In the genomic region with DNA sequence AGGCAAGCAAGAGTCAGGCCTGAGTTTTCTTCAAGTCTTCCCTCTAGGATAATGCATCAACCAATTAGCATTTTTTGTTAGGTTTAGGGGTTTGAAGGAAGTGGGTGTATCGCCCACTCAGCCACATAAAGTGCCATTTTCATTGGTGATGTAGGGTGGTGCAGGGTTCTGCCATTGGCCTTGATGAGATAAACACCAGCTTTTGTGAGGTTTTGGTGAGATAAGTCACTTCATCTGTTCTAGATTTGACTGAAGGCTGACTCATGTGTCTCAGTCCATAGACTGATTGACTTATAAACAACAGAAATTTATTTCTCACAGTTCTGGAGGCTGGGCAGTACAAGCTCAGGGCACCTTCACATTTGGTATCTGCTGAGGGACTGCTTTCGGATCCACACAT, we compare ENCODE assay signal across 17 cellular contexts.
DNase-seq lines count a peak whose midpoint lies in the region; ATAC-seq lines count a peak whose summit lies in the region.
"Had no signal": no experiment of that assay in that cellular context is flagged by ENCODE, and none has a peak within 500 bp of the region (broad histone marks: within the 10 kb centered on the region; RNA-seq: fewer than 3 reads in every experiment).

No MANE protein-coding gene starts in this region.

- H3K4me3 ChIP-seq in aorta (ENCODE audit: low read length in 2 of 2) = no peak overlapping the region
- H3K4me3 ChIP-seq: ascending aorta, right atrium auricular region, vagina had no signal

- DNase-seq in activated CD4-positive, alpha-beta T cell treated with anti-CD3 and anti-CD28 coated beads, Interleukin-2, amount 50 U/mL, for 48 hours = peak; percentile 7 to 28
- no peak for DNase-seq in activated CD4-positive, alpha-beta T cell treated with anti-CD3 and anti-CD28 coated beads for 4 hours
- DNase-seq in M059J (ENCODE audit: low read depth) (peak; percentile 24), DMS 273 treated with DMSO at 0.1 percent for 48 hours (lab: John Stamatoyannopoulos, UW) (no peak), aorta (no peak)
- peak; percentile 33 for DNase-seq in stimulated activated CD4-positive, alpha-beta T cell treated with anti-CD3 and anti-CD28 coated beads, Interleukin-1b, Interleukin-23, amount 100 ng/mL, for 48 hours
- DNase-seq: activated B cell treated with CpG ODN at 0.5 μM for 24 hours, GOT3, left cardiac atrium, NCI-H1694, NCI-H226, SHP77 had no signal

- peaks cover 2% of the 10 kb centered on the region for H3K9me3 ChIP-seq in aorta (ENCODE audit: control insufficient read depth, low read length)
- H3K9me3 ChIP-seq: vagina had no signal

- intact Hi-C loops in aorta (cut with DNase I) = no loop called here

- peak; percentile 71 for ATAC-seq in GM18870 (IDR thresholded peaks at IDR 0.05; ENCODE audit: unreplicated experiment)
- ATAC-seq in HG03135 (IDR thresholded peaks at IDR 0.05; ENCODE audit: unreplicated experiment) = no peak
- no peak for ATAC-seq in aorta (ENCODE audit: low FRiP score)
- ATAC-seq: left cardiac atrium had no signal

- H3K27ac ChIP-seq in aorta (ENCODE audit: low read depth in 1 of 2, low read length in 2 of 2) = no peak overlapping the region
- H3K27ac ChIP-seq: ascending aorta, right atrium auricular region, vagina had no signal

- WGBS in aorta, 2 donors = 93% methylated on average over 2 of the region's 2 CpGs

- H3K27me3 ChIP-seq in aorta (ENCODE audit: control insufficient read depth in 1 of 2, insufficient read depth in 2 of 2, low read length in 1 of 2) = no peaks in the 10 kb centered on the region
- H3K27me3 ChIP-seq: ascending aorta, right atrium auricular region, vagina had no signal

- no peaks in the 10 kb centered on the region for H3K4me1 ChIP-seq in aorta (ENCODE audit: control insufficient read depth in 1 of 2, insufficient read depth in 2 of 2, low read length in 2 of 2)
- H3K4me1 ChIP-seq: ascending aorta, right atrium auricular region, vagina had no signal

- no peaks in the 10 kb centered on the region for H3K36me3 ChIP-seq in aorta (ENCODE audit: control insufficient read depth in 1 of 2, insufficient read depth in 2 of 2, low read length in 1 of 2)
- H3K36me3 ChIP-seq: ascending aorta, right atrium auricular region, vagina had no signal

Comparison
In these comparisons a context has a peak if more than half of its experiments do, and no peak if none do; other contexts are left out.
1. DNase-seq: peak in activated CD4-positive, alpha-beta T cell treated with anti-CD3 and anti-CD28 coated beads, Interleukin-2, amount 50 U/mL, for 48 hours (2 of 2), M059J (single experiment) and stimulated activated CD4-positive, alpha-beta T cell treated with anti-CD3 and anti-CD28 coated beads, Interleukin-1b, Interleukin-23, amount 100 ng/mL, for 48 hours (single experiment); none in activated CD4-positive, alpha-beta T cell treated with anti-CD3 and anti-CD28 coated beads for 4 hours (0 of 2), DMS 273 treated with DMSO at 0.1 percent for 48 hours (single experiment) and aorta (0 of 2).